ENCODE assay signal across 21 cellular contexts in the genomic region with DNA sequence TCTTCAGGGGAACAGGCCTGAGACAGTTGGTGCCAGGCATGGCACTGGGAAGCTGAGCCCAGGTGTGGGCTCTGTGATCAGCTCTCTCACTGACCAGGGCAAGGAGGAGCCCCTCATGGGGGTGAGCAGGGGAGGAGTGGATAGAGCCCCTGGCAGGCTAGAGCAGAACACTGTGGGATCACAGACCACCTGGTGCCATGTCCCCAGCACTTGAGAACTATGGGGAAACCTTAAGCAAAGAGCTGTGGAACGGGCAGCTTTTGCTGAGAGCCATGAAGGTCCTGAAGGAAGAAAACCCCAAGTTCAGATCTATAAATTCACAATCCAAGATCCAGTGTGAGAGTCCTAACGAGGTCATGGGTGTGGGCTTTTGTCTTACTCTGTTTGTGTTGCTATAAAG. TPM values are rescaled to one million over a fixed set of nuclear protein-coding genes. Genes with fewer than 3 reads are reported as not detected.
"Had no signal": no experiment of that assay in that cellular context is flagged by ENCODE, and none has a peak within 500 bp of the region (broad histone marks: within the 10 kb centered on the region; RNA-seq: fewer than 3 reads in every experiment).

No MANE protein-coding gene starts in this region.

- H3K9me3 Mint-ChIP-seq: endodermal cell had no signal

- H3K4me3 ChIP-seq: colonic mucosa, hepatocyte, mucosa of descending colon, right atrium auricular region had no signal

- ATAC-seq: left lobe of liver; naive thymus-derived CD8-positive, alpha-beta T cell had no signal

- H3K4me2 ChIP-seq: hepatocyte had no signal

- H3K27ac Mint-ChIP-seq: endodermal cell had no signal

- H3K36me3 ChIP-seq: colonic mucosa, right atrium auricular region had no signal

- H3K4me1 ChIP-seq: colonic mucosa, right atrium auricular region had no signal

- H3K4me3 Mint-ChIP-seq: endodermal cell; naive thymus-derived CD8-positive, alpha-beta T cell had no signal

- H3K27ac ChIP-seq: colonic mucosa, hepatocyte, right atrium auricular region had no signal

- DNase-seq: colonic mucosa; dermis blood vessel endothelial cell; effector CD4-positive, alpha-beta T cell; erythroblast; foreskin melanocyte; mammary epithelial cell; naive thymus-derived CD8-positive, alpha-beta T cell; stimulated activated CD4-positive, alpha-beta T cell treated with anti-CD3 and anti-CD28 coated beads, Interleukin-12 subunit alpha, Interleukin-12 subunit beta, amount 100 ng/mL, for 4 hours; stimulated activated naive CD4-positive, alpha-beta T cell treated with Interleukin-2 at 50 U/mL for 16 hours; trophoblast cell had no signal

- H3K27me3 ChIP-seq: colonic mucosa, hepatocyte, right atrium auricular region had no signal

- H3K9me3 ChIP-seq: colonic mucosa, mucosa of descending colon, right atrium auricular region had no signal

- H2AFZ ChIP-seq: hepatocyte had no signal

RNA-seq across cellular contexts. Expression of a gene that starts 46.6 kb away (rescaled TPM):
- total RNA-seq: dermis blood vessel endothelial cell; endodermal cell; endothelial cell of umbilical vein; kidney epithelial cell; left lobe of liver; naive thymus-derived CD8-positive, alpha-beta T cell; omental fat pad; right atrium auricular region had no signal
- polyA plus RNA-seq: endothelial cell of umbilical vein; naive thymus-derived CD8-positive, alpha-beta T cell had no signal

RNA-seq across cellular contexts. Expression of a gene that starts 52.2 kb away (rescaled TPM):
- total RNA-seq: dermis blood vessel endothelial cell, endodermal cell, endothelial cell of umbilical vein, kidney epithelial cell, mammary epithelial cell had no signal
- polyA plus RNA-seq: endothelial cell of umbilical vein had no signal

RNA-seq across cellular contexts. Expression of a gene that starts 57.2 kb away (rescaled TPM):
- total RNA-seq: cerebellum; dermis blood vessel endothelial cell; endodermal cell; endothelial cell of umbilical vein; hepatocyte; kidney epithelial cell; left lobe of liver; lower leg skin; mammary epithelial cell; mucosa of descending colon; naive thymus-derived CD8-positive, alpha-beta T cell; omental fat pad; right atrium auricular region; urinary bladder had no signal
- polyA plus RNA-seq: endothelial cell of umbilical vein; hepatocyte; mammary epithelial cell; naive thymus-derived CD8-positive, alpha-beta T cell had no signal
